15 cellular contexts compared by ENCODE assay signal in genomic region chr4:2667428-2667827, GRCh38.
DNase-seq lines count a peak whose midpoint lies in the region; ATAC-seq and TF ChIP-seq lines count a peak whose summit lies in the region.
"Had no signal": no experiment of that assay in that cellular context is flagged by ENCODE, and none has a peak within 500 bp of the region (broad histone marks: within the 10 kb centered on the region; RNA-seq: fewer than 3 reads in every experiment).

No MANE protein-coding gene starts in this region.

- H3K4me2 ChIP-seq in fibroblast of lung (ENCODE audit: extremely low read depth, insufficient read depth, low read length), result peak overlapping the region; percentile 61

- H3K27me3 ChIP-seq in fibroblast of lung (ENCODE audit: control insufficient read depth, insufficient read depth, low read length), result no peaks in the 10 kb centered on the region
- H3K27me3 ChIP-seq: vagina had no signal

- H3K79me2 ChIP-seq in fibroblast of lung (ENCODE audit: control insufficient read depth, insufficient read depth, low read length), result peaks cover 11% of the 10 kb centered on the region

- H3K4me3 Mint-ChIP-seq in activated T-cell treated with anti-CD3 and anti-CD28 coated beads, Interleukin-2, amount 50 U/mL, for 24 hours, result peak overlapping the region; percentile 11
- H3K4me3 Mint-ChIP-seq in activated B cell treated with CpG ODN at 0.5 μM for 24 hours, result peak overlapping the region; percentile 21
- H3K4me3 Mint-ChIP-seq in stimulated activated memory B cell treated with anti-CD40 and anti-IgM and Interleukin-4, amounts not matched to agents 10 μg/mL and 1 μg/mL and 100 μg/mL, for 72 hours, result peak overlapping the region; percentile 60
- H3K4me3 Mint-ChIP-seq: mesothelial cell of epicardium had no signal

- H3K27me3 Mint-ChIP-seq in activated T-cell treated with anti-CD3 and anti-CD28 coated beads, Interleukin-2, amount 50 U/mL, for 24 hours, result no peaks in the 10 kb centered on the region
- no peaks in the 10 kb centered on the region for H3K27me3 Mint-ChIP-seq in activated B cell treated with CpG ODN at 0.5 μM for 24 hours
- H3K27me3 Mint-ChIP-seq in stimulated activated memory B cell treated with anti-CD40 and anti-IgM and Interleukin-4, amounts not matched to agents 10 μg/mL and 1 μg/mL and 100 μg/mL, for 72 hours, result no peaks in the 10 kb centered on the region

- ATAC-seq in activated B cell treated with CpG ODN at 0.5 μM for 24 hours (ENCODE audit: low read depth) (no peak), HG03565 (IDR thresholded peaks at IDR 0.05; ENCODE audit: unreplicated experiment) (no peak), HG02981 (IDR thresholded peaks at IDR 0.05; ENCODE audit: unreplicated experiment) (no peak)
- no peak for ATAC-seq in stimulated activated memory B cell treated with anti-CD40 and anti-IgM and Interleukin-4, amounts not matched to agents 10 μg/mL and 1 μg/mL and 100 μg/mL, for 72 hours

- H3K27ac ChIP-seq in fibroblast of lung (ENCODE audit: insufficient read depth, low read length), result no peak overlapping the region
- H3K27ac ChIP-seq: vagina had no signal

- peaks cover 79% of the 10 kb centered on the region for H3K36me3 Mint-ChIP-seq in activated T-cell treated with anti-CD3 and anti-CD28 coated beads, Interleukin-2, amount 50 U/mL, for 24 hours (ENCODE audit: low read depth)
- peaks cover 69% of the 10 kb centered on the region for H3K36me3 Mint-ChIP-seq in activated B cell treated with CpG ODN at 0.5 μM for 24 hours (ENCODE audit: low read depth)
- H3K36me3 Mint-ChIP-seq in stimulated activated memory B cell treated with anti-CD40 and anti-IgM and Interleukin-4, amounts not matched to agents 10 μg/mL and 1 μg/mL and 100 μg/mL, for 72 hours, result peaks cover 71% of the 10 kb centered on the region

- POLR2A ChIA-PET in activated B cell treated with CpG ODN at 0.5 μM for 24 hours (lab: Charles Lee), result no interaction called here

- no peaks in the 10 kb centered on the region for H3K9me3 Mint-ChIP-seq in activated T-cell treated with anti-CD3 and anti-CD28 coated beads, Interleukin-2, amount 50 U/mL, for 24 hours
- H3K9me3 Mint-ChIP-seq in activated B cell treated with CpG ODN at 0.5 μM for 24 hours, result no peaks in the 10 kb centered on the region
- no peaks in the 10 kb centered on the region for H3K9me3 Mint-ChIP-seq in stimulated activated memory B cell treated with anti-CD40 and anti-IgM and Interleukin-4, amounts not matched to agents 10 μg/mL and 1 μg/mL and 100 μg/mL, for 72 hours
- H3K9me3 Mint-ChIP-seq: activated naive CD4-positive, alpha-beta T cell treated with anti-CD3 and anti-CD28 coated beads, Interleukin-2, amount 50 U/mL, for 72 hours; mesothelial cell of epicardium had no signal

- peaks cover 5% of the 10 kb centered on the region for H3K4me1 ChIP-seq in fibroblast of lung (ENCODE audit: control insufficient read depth, extremely low read depth, insufficient read depth, low read length)
- H3K4me1 ChIP-seq: vagina had no signal

- CTCF ChIA-PET in activated B cell treated with CpG ODN at 0.5 μM for 24 hours (lab: Charles Lee), result no interaction called here

- H3K27ac Mint-ChIP-seq in activated T-cell treated with anti-CD3 and anti-CD28 coated beads, Interleukin-2, amount 50 U/mL, for 24 hours, result peak overlapping the region; percentile 85
- peak overlapping the region; percentile 59 for H3K27ac Mint-ChIP-seq in activated B cell treated with CpG ODN at 0.5 μM for 24 hours
- peak overlapping the region; percentile 75 for H3K27ac Mint-ChIP-seq in stimulated activated memory B cell treated with anti-CD40 and anti-IgM and Interleukin-4, amounts not matched to agents 10 μg/mL and 1 μg/mL and 100 μg/mL, for 72 hours
- H3K27ac Mint-ChIP-seq: mesothelial cell of epicardium had no signal

- no peak for DNase-seq in activated T-cell treated with anti-CD3 and anti-CD28 coated beads, Interleukin-2, amount 50 U/mL, for 24 hours
- no peak for DNase-seq in activated T-cell treated with anti-CD3 and anti-CD28 coated beads, Interleukin-2, amount 50 U/mL, for 48 hours
- DNase-seq in activated B cell treated with CpG ODN at 0.5 μM for 24 hours (no peak), fibroblast of lung (ENCODE audit: low read depth in 2 of 2) (peak in 1 of 2 donors; percentile 23), DMS 273 treated with DMSO at 0.1 percent for 48 hours (lab: John Stamatoyannopoulos, UW) (no peak)
- DNase-seq: activated CD4-positive, CD25-positive, alpha-beta regulatory T cell treated with anti-CD3 and anti-CD28 coated beads, Interleukin-2, amount 50 U/mL, for 72 hours; EL; GOT3; stimulated activated CD4-positive, alpha-beta T cell treated with anti-CD3 and anti-CD28 coated beads, Interleukin-2, amount 100 ng/mL, for 24 hours had no signal

- peaks cover 10% of the 10 kb centered on the region for H3K36me3 ChIP-seq in fibroblast of lung (ENCODE audit: control insufficient read depth, insufficient read depth, low read length)

- intact Hi-C loops in activated B cell treated with CpG ODN at 0.5 μM for 24 hours (cut with micrococcal nuclease), result no loop called here

- no peak for TF ChIP-seq CTCF in activated B cell treated with CpG ODN at 0.5 μM for 24 hours (IDR thresholded peaks at IDR 0.05)
- TF ChIP-seq CTCF in fibroblast of lung (conservative IDR thresholded peaks at IDR 0.05 in 1 of 2, IDR thresholded peaks at IDR 0.05 in 1 of 2; ENCODE audit: low read depth in 1 of 2, low read length in 2 of 2), result no peak

- peaks cover 28% of the 10 kb centered on the region for H3K4me1 Mint-ChIP-seq in activated T-cell treated with anti-CD3 and anti-CD28 coated beads, Interleukin-2, amount 50 U/mL, for 24 hours (ENCODE audit: low read depth)
- peaks cover 41% of the 10 kb centered on the region for H3K4me1 Mint-ChIP-seq in activated B cell treated with CpG ODN at 0.5 μM for 24 hours
- peaks cover 58% of the 10 kb centered on the region for H3K4me1 Mint-ChIP-seq in stimulated activated memory B cell treated with anti-CD40 and anti-IgM and Interleukin-4, amounts not matched to agents 10 μg/mL and 1 μg/mL and 100 μg/mL, for 72 hours

- no peaks in the 10 kb centered on the region for H4K20me1 ChIP-seq in fibroblast of lung (ENCODE audit: control insufficient read depth, extremely low read depth, insufficient read depth, low read length)

- peak overlapping the region in 2 of 4 experiments; percentile 23 to 27 for H3K4me3 ChIP-seq in fibroblast of lung (replicated peaks in 1 of 4; ENCODE audit: control extremely low read depth in 1 of 4, insufficient read depth in 1 of 4, low read depth in 3 of 4, low read length in 4 of 4)
- H3K4me3 ChIP-seq: vagina had no signal

- H3K9me3 ChIP-seq in fibroblast of lung (ENCODE audit: control insufficient read depth, insufficient read depth, low read depth, low read length), result no peaks in the 10 kb centered on the region
- H3K9me3 ChIP-seq: vagina had no signal

- H2AFZ ChIP-seq in fibroblast of lung (ENCODE audit: low read length), result no peak overlapping the region

- H3K9ac ChIP-seq in fibroblast of lung (ENCODE audit: insufficient read depth, low read length), result no peak overlapping the region
